8 cellular contexts compared by ENCODE assay signal in the genomic region with DNA sequence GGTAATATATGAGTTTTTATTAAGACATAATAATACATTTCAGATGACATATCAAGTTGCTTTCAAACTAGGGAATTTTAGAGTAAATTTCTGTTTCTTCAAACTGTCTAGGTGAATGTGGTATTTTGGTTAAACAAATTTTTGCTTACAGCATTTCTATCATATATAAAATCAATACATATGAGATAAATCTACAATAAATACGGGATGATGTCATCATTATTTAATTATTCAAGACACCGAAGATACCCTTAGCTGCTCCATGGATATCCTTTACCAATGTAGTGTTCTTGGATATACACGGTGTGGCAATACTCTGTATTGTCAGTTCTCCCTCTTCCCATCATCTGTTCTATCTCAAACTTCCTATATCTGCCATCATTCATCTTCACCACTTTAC.
DNase-seq lines count a peak whose midpoint lies in the region; ATAC-seq, FAIRE-seq and TF ChIP-seq lines count a peak whose summit lies in the region.
"Not testable (repeated sequence)": the region's sequence is repeated elsewhere in the genome, so short reads cannot be mapped to it uniquely, and the experiment has no call there.

No MANE protein-coding gene starts in this region.

- not testable (repeated sequence) for H3K9me1 ChIP-seq in K562 (ENCODE audit: control insufficient read depth, insufficient read depth, low read length)

- in situ Hi-C loops in GM12878 (cut with MboI); K562 (cut with MboI); HepG2 (cut with HindIII; ENCODE audit: extremely low pct_ligation_motif_present, low pct_unique_long_range_greater_than_20kb): not testable (repeated sequence)

- H3K4me2 ChIP-seq in SU-DHL-6 (ENCODE audit: low read depth, low read length, poor library complexity, severe bottlenecking) = peak overlapping the region; percentile 29
- H3K4me2 ChIP-seq in GM12878 (ENCODE audit: control insufficient read depth, insufficient read depth); K562 (ENCODE audit: insufficient read depth, low read length); HepG2 (ENCODE audit: low read depth, low read length): not testable (repeated sequence)

- H3F3A ChIP-seq in SU-DHL-6 (ENCODE audit: insufficient read depth) = not testable (repeated sequence)

- BruUV-seq in GM12878 (replicated peaks; lab: Mats Ljungman, UMichigan); K562 (replicated peaks; lab: Mats Ljungman, UMichigan); HepG2 (replicated peaks; lab: Mats Ljungman, UMichigan): not testable (repeated sequence)

- FAIRE-seq in G401.6 (lab: Jason Lieb, UNC) = peak; percentile 51
- not testable (repeated sequence) for FAIRE-seq in GM12878 (lab: Jason Lieb, UNC); K562 (lab: Jason Lieb, UNC); HepG2 (lab: Jason Lieb, UNC)
- peak; percentile 35 for FAIRE-seq in kidney (lab: Jason Lieb, UNC)

- TF ChIP-seq POLR2A in GM12878 (IDR thresholded peaks at IDR 0.05; ENCODE audit: low read depth, low read length); K562 (conservative IDR thresholded peaks at IDR 0.05); HepG2 (IDR thresholded peaks at IDR 0.05; ENCODE audit: insufficient read depth in 1 of 2, low read depth in 2 of 2, low read length in 2 of 2): not testable (repeated sequence)

- H3K4me1 ChIP-seq in HEK293 (ENCODE audit: control insufficient read depth, insufficient read depth, low read length); GM12878 (ENCODE audit: control insufficient read depth, insufficient read depth, low read length); K562 (replicated peaks in 1 of 2; ENCODE audit: control insufficient read depth in 2 of 2, insufficient read depth in 2 of 2, low read length in 2 of 2); left ventricle myocardium inferior; kidney (ENCODE audit: control insufficient read depth in 1 of 2, insufficient read depth in 1 of 2, low read depth in 1 of 2, low read length in 2 of 2); HepG2 (ENCODE audit: insufficient read depth, low read length): not testable (repeated sequence)

- RAD21 ChIA-PET in GM12878 (lab: Charles Lee; ENCODE audit: unreplicated experiment) = not testable (repeated sequence)

- 93% methylated on average over 3 of the region's 3 CpGs for WGBS in GM12878 (ENCODE audit: insufficient coverage, insufficient replicate concordance, low lambda C conversion rate, missing lambda C conversion rate)
- WGBS in K562 (ENCODE audit: insufficient coverage, low coverage, missing lambda C conversion rate) = 91% methylated on average over 2 of the region's 3 CpGs
- WGBS in HepG2 (ENCODE audit: low lambda C conversion rate) = over 99% methylated on average over 3 of the region's 3 CpGs

- not testable (repeated sequence) for TF ChIP-seq EP300 in GM12878 (IDR thresholded peaks at IDR 0.05; ENCODE audit: borderline replicate concordance in 1 of 2, control insufficient read depth in 1 of 2, low read depth in 2 of 2, low read length in 2 of 2); K562 (IDR thresholded peaks at IDR 0.05; ENCODE audit: low read length); HepG2 (IDR thresholded peaks at IDR 0.05; ENCODE audit: low read depth in 2 of 2, low read length in 2 of 2); HepG2 (CRISPR knock-in tag; IDR thresholded peaks at IDR 0.05; ENCODE audit: borderline replicate concordance)

- H3K4me3 ChIP-seq in HEK293 (ENCODE audit: low read depth, low read length); SU-DHL-6 (ENCODE audit: insufficient read depth, low read length, poor library complexity, severe bottlenecking); GM12878; K562; left ventricle myocardium inferior; kidney (ENCODE audit: low read length in 2 of 2); HepG2 (replicated peaks in 1 of 3; ENCODE audit: insufficient read depth in 1 of 3, low read depth in 2 of 3, low read length in 3 of 3): not testable (repeated sequence)

- not testable (repeated sequence) for TF ChIP-seq CTCF in HEK293 (tag by site-specific recombination; IDR thresholded peaks at IDR 0.05); SU-DHL-6 (IDR thresholded peaks at IDR 0.05; ENCODE audit: insufficient read depth, low read length, poor library complexity, severe bottlenecking); GM12878 (IDR thresholded peaks at IDR 0.05 in 2 of 3, conservative IDR thresholded peaks at IDR 0.05 in 1 of 3; ENCODE audit: control insufficient read depth in 2 of 3, extremely low read depth in 1 of 3, insufficient read depth in 1 of 3, low read depth in 3 of 3, low read length in 3 of 3); K562 (IDR thresholded peaks at IDR 0.05 in 2 of 3, conservative IDR thresholded peaks at IDR 0.05 in 1 of 3; ENCODE audit: insufficient read depth in 2 of 3, low read depth in 1 of 3, low read length in 3 of 3); left ventricle myocardium inferior (IDR thresholded peaks at IDR 0.05; ENCODE audit: borderline replicate concordance); kidney (IDR thresholded peaks at IDR 0.05; ENCODE audit: borderline replicate concordance, extremely low read depth, insufficient read depth); HepG2 (CRISPR knock-in tag; IDR thresholded peaks at IDR 0.05)

- H3K79me2 ChIP-seq in SU-DHL-6 (ENCODE audit: insufficient read depth, low read length); GM12878 (ENCODE audit: control insufficient read depth, insufficient read depth, low read length); K562 (ENCODE audit: control insufficient read depth, insufficient read depth, low read length); HepG2 (ENCODE audit: insufficient read depth, low read length): not testable (repeated sequence)

- intact Hi-C loops in GM12878 (cut with micrococcal nuclease; ENCODE audit: unreplicated experiment); K562 (cut with micrococcal nuclease); left ventricle myocardium inferior (cut with micrococcal nuclease); kidney (cut with DNase I); HepG2 (cut with micrococcal nuclease; ENCODE audit: unreplicated experiment): not testable (repeated sequence)

- not testable (repeated sequence) for H2AFZ ChIP-seq in SU-DHL-6 (ENCODE audit: low read depth, low read length, severe bottlenecking); GM12878 (ENCODE audit: control insufficient read depth, low read depth, low read length); K562 (ENCODE audit: low read depth, low read length); HepG2 (ENCODE audit: low read length)

- H4K20me1 ChIP-seq in SU-DHL-6 (ENCODE audit: low read depth, low read length); GM12878 (ENCODE audit: control insufficient read depth, insufficient read depth); K562 (replicated peaks; ENCODE audit: control insufficient read depth, insufficient read depth, low read length); HepG2 (ENCODE audit: insufficient read depth, low read length): not testable (repeated sequence)

- POLR2A ChIA-PET in HEK293 (lab: Yijun Ruan, JAX); GM12878 (lab: Charles Lee); K562 (lab: Yijun Ruan, JAX); HepG2 (lab: Yijun Ruan, JAX): not testable (repeated sequence)

- not testable (repeated sequence) for H3K9me2 ChIP-seq in SU-DHL-6 (replicated peaks; ENCODE audit: insufficient read depth, low read length)

- not testable (repeated sequence) for H3K27ac ChIP-seq in HEK293 (ENCODE audit: extremely low read depth, low read depth, low read length); SU-DHL-6 (ENCODE audit: low read depth, low read length); GM12878 (ENCODE audit: control insufficient read depth, insufficient read depth); K562 (ENCODE audit: extremely low read depth, low read depth, low read length); kidney (ENCODE audit: low read depth in 2 of 2, low read length in 2 of 2); HepG2 (ENCODE audit: extremely low read length, insufficient read depth, low read length)
- peak overlapping the region; percentile 63 for H3K27ac ChIP-seq in left ventricle myocardium inferior (replicated peaks)

- not testable (repeated sequence) for H3K9ac ChIP-seq in SU-DHL-6 (ENCODE audit: low read length); GM12878 (ENCODE audit: control insufficient read depth, insufficient read depth, low read length); K562 (ENCODE audit: insufficient read depth in 1 of 2, low read depth in 2 of 2, low read length in 2 of 2); kidney (ENCODE audit: low read length in 2 of 2); HepG2 (ENCODE audit: insufficient read depth, low read depth, low read length)

- not testable (repeated sequence) for H3K9me3 ChIP-seq in HEK293 (ENCODE audit: control insufficient read depth, insufficient read depth, low read depth, low read length); SU-DHL-6 (ENCODE audit: insufficient read depth, low read length); GM12878 (replicated peaks; ENCODE audit: control insufficient read depth, insufficient read depth, low read length); K562 (replicated peaks; ENCODE audit: control insufficient read depth, insufficient read depth, low read depth, low read length); left ventricle myocardium inferior (replicated peaks); kidney (ENCODE audit: control insufficient read depth in 1 of 2, low read length in 2 of 2); HepG2 (ENCODE audit: low read length)

- TF ChIP-seq RAD21 in GM12878 (IDR thresholded peaks at IDR 0.05; ENCODE audit: insufficient read depth, low read depth, low read length); K562 (CRISPR knock-in tag; conservative IDR thresholded peaks at IDR 0.05 in 1 of 2, IDR thresholded peaks at IDR 0.05 in 1 of 2); HepG2 (CRISPR knock-in tag; IDR thresholded peaks at IDR 0.05): not testable (repeated sequence)

- SMC1A ChIA-PET in GM12878 (lab: Charles Lee; ENCODE audit: uncharacterized antibody, unreplicated experiment) = not testable (repeated sequence)

- ATAC-seq in GM12878, K562, HepG2: not testable (repeated sequence)

- H3K27me3 ChIP-seq in SU-DHL-6 (ENCODE audit: low read length); GM12878 (replicated peaks in 1 of 2; ENCODE audit: control insufficient read depth in 2 of 2, insufficient read depth in 2 of 2, low read length in 1 of 2); K562 (ENCODE audit: control insufficient read depth in 2 of 2, insufficient read depth in 2 of 2, low read length in 2 of 2); left ventricle myocardium inferior (ENCODE audit: low read depth); HepG2 (ENCODE audit: control insufficient read depth in 1 of 2, insufficient read depth in 2 of 2, low read length in 2 of 2): not testable (repeated sequence)

- H3K36me3 ChIP-seq in HEK293 (ENCODE audit: control insufficient read depth in 2 of 2, insufficient read depth in 1 of 2, low read length in 2 of 2) = peaks cover 3 to 13% of the 10 kb centered on the region in 2 experiments; a peak in 2 of 3 replicates
- H3K36me3 ChIP-seq in SU-DHL-6 (ENCODE audit: low read length); GM12878 (ENCODE audit: control insufficient read depth in 2 of 2, insufficient read depth in 2 of 2, low read length in 1 of 2); kidney (ENCODE audit: control insufficient read depth in 1 of 2, insufficient read depth in 2 of 2, low read length in 2 of 2); HepG2 (replicated peaks in 1 of 2; ENCODE audit: control insufficient read depth in 1 of 2, insufficient read depth in 2 of 2, low read length in 2 of 2): not testable (repeated sequence)
- peaks cover 13% of the 10 kb centered on the region; the same call in 1 of the 3 replicates for H3K36me3 ChIP-seq in K562 (ENCODE audit: control insufficient read depth, insufficient read depth, low read length)
- peaks cover 62% of the 10 kb centered on the region for H3K36me3 ChIP-seq in left ventricle myocardium inferior

- DNase-seq in GM12878 (ENCODE audit: low read depth, low spot score); K562 (ENCODE audit: extremely low read depth in 1 of 4, low spot score in 3 of 4); left ventricle myocardium inferior; kidney; HepG2 (ENCODE audit: low spot score): not testable (repeated sequence)

- CTCF ChIA-PET in HEK293 (lab: Yijun Ruan, JAX); K562 (lab: Yijun Ruan, JAX; ENCODE audit: low intra/inter-chr PET ratio); HepG2 (lab: Yijun Ruan, JAX; ENCODE audit: low intra/inter-chr PET ratio, low total read pairs): not testable (repeated sequence)
- CTCF ChIA-PET in GM12878 (lab: Yijun Ruan, JAX) = interaction anchor here (0.6 kb wide), 1 partner anchor 291 kb away, joined by 3 read pairs; no protein-coding TSS in a partner anchor
